10 cellular contexts compared by ENCODE assay signal in genomic region chr21:41169701-41170100, GRCh38. TPM values are rescaled to one million over a fixed set of nuclear protein-coding genes. Genes with fewer than 3 reads are reported as not detected.
DNase-seq lines count a peak whose midpoint lies in the region; ATAC-seq and TF ChIP-seq lines count a peak whose summit lies in the region.
"Had no signal": no experiment of that assay in that cellular context is flagged by ENCODE, and none has a peak within 500 bp of the region (broad histone marks: within the 10 kb centered on the region; RNA-seq: fewer than 3 reads in every experiment).

No MANE protein-coding gene starts in this region.

- ATAC-seq in left colon = no peak
- no peak for ATAC-seq in GM18868 (IDR thresholded peaks at IDR 0.05; ENCODE audit: unreplicated experiment)

- peak overlapping the region; percentile 55 for H3K4me3 ChIP-seq in A673 (ENCODE audit: low read depth, low read length, poor library complexity, severe bottlenecking)
- H3K4me3 ChIP-seq in PC-9 = peak overlapping the region; percentile 60; the same call in 1 of the 2 replicates
- peak overlapping the region; percentile 90 to 98 (median 93) for H3K4me3 ChIP-seq in esophagus muscularis mucosa

- WGBS in esophagus muscularis mucosa = 40% methylated on average over 6 of the region's 6 CpGs

- peaks cover 54% of the 10 kb centered on the region for H3K27me3 Mint-ChIP-seq in nephron progenitor cell (ENCODE audit: low read depth, poor library complexity)

- no peaks in the 10 kb centered on the region for H3K36me3 ChIP-seq in A673 (ENCODE audit: insufficient read depth, low read length, poor library complexity, severe bottlenecking)
- no peaks in the 10 kb centered on the region for H3K36me3 ChIP-seq in PC-9 (ENCODE audit: low read depth)
- no peaks in the 10 kb centered on the region for H3K36me3 ChIP-seq in esophagus muscularis mucosa

- no peaks in the 10 kb centered on the region for H3K9me2 ChIP-seq in PC-9 (ENCODE audit: insufficient read depth)

- no peak for TF ChIP-seq CTCF in A673 (conservative IDR thresholded peaks at IDR 0.05; ENCODE audit: low read depth, low read length)
- no peak for TF ChIP-seq CTCF in PC-9 (conservative IDR thresholded peaks at IDR 0.05)
- no peak for TF ChIP-seq CTCF in esophagus muscularis mucosa (IDR thresholded peaks at IDR 0.05)
- TF ChIP-seq CTCF in nephron progenitor cell (IDR thresholded peaks at IDR 0.05) = no peak

- H3F3A ChIP-seq in PC-9 (ENCODE audit: insufficient read depth, low read depth) = peaks cover 19% of the 10 kb centered on the region

- BruUV-seq in A673 (replicated peaks; lab: Mats Ljungman, UMichigan) (no TSS peak), PC-9 (replicated peaks; lab: Mats Ljungman, UMichigan) (no TSS peak)

- H2AFZ ChIP-seq in PC-9 = no peak overlapping the region

- H3K27ac ChIP-seq in A673 (ENCODE audit: low read depth, low read length, poor library complexity, severe bottlenecking) = no peak overlapping the region
- H3K27ac ChIP-seq in PC-9 = no peak overlapping the region
- peak overlapping the region; percentile 94 to 97 (median 96) for H3K27ac ChIP-seq in esophagus muscularis mucosa (replicated peaks in 1 of 4)

- peak overlapping the region; percentile 86 for H3K4me3 Mint-ChIP-seq in nephron progenitor cell

- H3K36me3 Mint-ChIP-seq in nephron progenitor cell (ENCODE audit: low read depth) = no peaks in the 10 kb centered on the region

- peaks cover 3% of the 10 kb centered on the region; the same call in 1 of the 2 replicates for H3K79me2 ChIP-seq in PC-9 (ENCODE audit: low read depth)

- DNase-seq in A673 (ENCODE audit: low spot score) (no peak), PC-9 (no peak), esophagus muscularis mucosa (ENCODE audit: extremely low spot score) (no peak), nephron progenitor cell (no peak), RPMI8226 (no peak), left colon (no peak)
- DNase-seq in activated CD4-positive, alpha-beta T cell treated with anti-CD3 and anti-CD28 coated beads, Interleukin-2, amount 50 U/mL, for 4 hours = no peak
- DNase-seq: NCI-H2081 treated with DMSO at 0.1 percent for 48 hours; stimulated activated CD4-positive, alpha-beta T cell treated with anti-CD3 and anti-CD28 coated beads, Interleukin-4, amount 100 ng/mL, for 24 hours had no signal

- TF ChIP-seq POLR2A in esophagus muscularis mucosa (IDR thresholded peaks at IDR 0.05; ENCODE audit: low read depth) = no peak

- H3K27me3 ChIP-seq in A673 (replicated peaks; ENCODE audit: insufficient read depth, low read depth, low read length, poor library complexity) = peaks cover 16% of the 10 kb centered on the region
- no peaks in the 10 kb centered on the region for H3K27me3 ChIP-seq in PC-9 (ENCODE audit: insufficient read depth, low read depth)
- no peaks in the 10 kb centered on the region for H3K27me3 ChIP-seq in esophagus muscularis mucosa

- intact Hi-C loops in A673 (cut with micrococcal nuclease; ENCODE audit: unreplicated experiment) = no loop called here
- intact Hi-C loops in PC-9 (cut with micrococcal nuclease; ENCODE audit: unreplicated experiment) = loop anchor here (2.0 to 10.0 kb wide), 4 partner anchors 47 to 293 kb away; no protein-coding TSS in a partner anchor
- intact Hi-C loops in esophagus muscularis mucosa (cut with DNase I) = loop anchor here (5.0 kb wide), 1 partner anchor 38 kb away; no protein-coding TSS in a partner anchor
- intact Hi-C loops in left colon (cut with DNase I, micrococcal nuclease) = no loop called here

- H3K27ac Mint-ChIP-seq in nephron progenitor cell = no peak overlapping the region

- H3K9me3 ChIP-seq in A673 (ENCODE audit: low read depth, low read length, poor library complexity, severe bottlenecking) = no peaks in the 10 kb centered on the region
- no peaks in the 10 kb centered on the region for H3K9me3 ChIP-seq in PC-9 (ENCODE audit: insufficient read depth, low read depth)
- no peaks in the 10 kb centered on the region for H3K9me3 ChIP-seq in esophagus muscularis mucosa

- H4K20me1 ChIP-seq in PC-9 (ENCODE audit: insufficient read depth) = no peaks in the 10 kb centered on the region

- no peak for TF ChIP-seq EP300 in esophagus muscularis mucosa (IDR thresholded peaks at IDR 0.05)

- peak overlapping the region; percentile 86 for H3K4me2 ChIP-seq in PC-9

- POLR2A ChIA-PET in A673 (lab: Charles Lee; ENCODE audit: low non-redundant PET) = no interaction called here
- POLR2A ChIA-PET in PC-9 (lab: Charles Lee; ENCODE audit: unreplicated experiment) = no interaction called here

- H3K4me1 ChIP-seq in A673 (ENCODE audit: insufficient read depth, low read length, poor library complexity, severe bottlenecking) = no peaks in the 10 kb centered on the region
- peaks cover 20% of the 10 kb centered on the region for H3K4me1 ChIP-seq in PC-9 (replicated peaks; ENCODE audit: insufficient read depth)
- peaks cover 22 to 59% (median 54%) of the 10 kb centered on the region in 4 donors for H3K4me1 ChIP-seq in esophagus muscularis mucosa

- CTCF ChIA-PET in A673 (lab: Charles Lee) = no interaction called here
- CTCF ChIA-PET in PC-9 (lab: Charles Lee) = interaction anchor here (0.6 kb wide), 1 partner anchor 129 kb away, joined by 4 read pairs; no protein-coding TSS in a partner anchor

- H3K9me3 Mint-ChIP-seq in nephron progenitor cell = no peaks in the 10 kb centered on the region

- H3K4me1 Mint-ChIP-seq in nephron progenitor cell = peaks cover 41% of the 10 kb centered on the region

RNA-seq across cellular contexts. Expression of gene BACE2, which starts 1.7 kb away (rescaled TPM):
- total RNA-seq in A673 (2021) = 6.9 and 8.0 TPM in 2 replicates
- 40.8 and 43.8 TPM in 2 replicates for total RNA-seq in PC-9 (2021)
- total RNA-seq in esophagus muscularis mucosa = 10 to 100 TPM; 44.9 to 61.6 (median 58.2) TPM
- 10 to 100 TPM; 59.3 to 65.1 TPM for total RNA-seq in left colon

Comparison
In these comparisons a context has a peak if more than half of its experiments do, and no peak if none do; other contexts are left out.
1. H3K27ac ChIP-seq: peak in esophagus muscularis mucosa (4 of 4); none in A673 (single experiment) and PC-9 (single experiment).
2. intact Hi-C loops: an anchor here in PC-9 (2.0 to 10.0 kb wide) and esophagus muscularis mucosa (5.0 kb wide); none called in A673 and left colon.
3. Peak in every context shown above with its lines, with median percentiles within 50 percentile points of each other: H3K4me3 ChIP-seq.